12 cellular contexts compared by ENCODE assay signal in the genomic region with DNA sequence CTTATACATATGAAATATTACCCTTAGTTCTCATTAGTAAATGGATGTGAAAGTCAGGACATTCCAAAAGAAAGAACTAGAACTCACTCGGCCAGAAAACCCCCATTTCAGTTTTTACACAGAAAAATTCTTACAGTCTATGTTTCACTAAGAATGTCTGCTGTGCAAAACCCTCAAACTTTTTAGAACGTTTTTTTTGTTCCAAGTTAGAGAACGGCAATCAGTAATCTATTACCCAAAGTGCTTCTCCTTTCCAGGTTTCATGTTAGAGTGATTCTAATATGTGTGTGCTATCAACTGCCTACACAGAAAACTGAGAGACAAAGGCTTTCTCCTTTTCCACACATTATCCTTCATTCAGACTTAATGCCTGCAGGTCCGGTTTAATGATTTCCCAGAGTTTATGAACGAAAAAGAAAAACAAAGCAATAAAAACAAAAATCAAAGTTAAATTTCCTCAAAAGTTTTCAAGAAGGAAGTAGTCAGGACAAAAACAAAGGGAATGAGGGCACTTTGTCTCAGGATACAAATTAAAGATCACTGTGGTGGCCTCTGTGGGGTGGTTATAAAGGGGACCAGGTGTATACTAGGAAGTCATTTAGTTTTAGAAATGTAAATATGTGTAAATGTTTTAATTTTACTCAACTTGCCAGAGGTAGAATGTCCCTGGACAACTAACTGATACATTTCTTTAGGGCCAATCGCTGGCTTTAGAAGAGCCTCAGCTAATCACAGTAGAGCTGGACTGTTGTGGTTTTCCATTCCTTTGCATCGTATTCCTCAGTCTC. TPM values are rescaled to one million over a fixed set of nuclear protein-coding genes. Genes with fewer than 3 reads are reported as not detected.
DNase-seq lines count a peak whose midpoint lies in the region; ATAC-seq and TF ChIP-seq lines count a peak whose summit lies in the region.
"Had no signal": no experiment of that assay in that cellular context is flagged by ENCODE, and none has a peak within 500 bp of the region (broad histone marks: within the 10 kb centered on the region; RNA-seq: fewer than 3 reads in every experiment).

No MANE protein-coding gene starts in this region.

- no peak overlapping the region for H3K4me3 Mint-ChIP-seq in T-helper 2 cell treated with Interferon-gamma antibody and Interleukin-4, amounts not matched to agents 5 μg/mL and 100 μg/mL, for 36 hours

- DNase-seq in sciatic nerve (ENCODE audit: low spot score) = no peak
- DNase-seq in T-helper 2 cell treated with Interferon-gamma antibody and Interleukin-4, amounts not matched to agents 5 μg/mL and 100 μg/mL, for 36 hours (ENCODE audit: low spot score) = no peak
- no peak for DNase-seq in erythroblast (lab: John Stamatoyannopoulos, UW)
- DNase-seq in SK-N-DZ (ENCODE audit: low spot score) = no peak
- DNase-seq in left lobe of liver (ENCODE audit: low spot score) = no peak
- DNase-seq: activated CD8-positive, alpha-beta memory T cell treated with anti-CD3 and anti-CD28 coated beads for 24 hours; dermis blood vessel endothelial cell; GF-D8; left cardiac atrium had no signal

- H3K4me1 Mint-ChIP-seq in T-helper 2 cell treated with Interferon-gamma antibody and Interleukin-4, amounts not matched to agents 5 μg/mL and 100 μg/mL, for 36 hours (ENCODE audit: low read depth) = peaks cover 3% of the 10 kb centered on the region

- peak overlapping the region; percentile 34; the same call in 1 of the 2 replicates for H3K27ac ChIP-seq in VCaP

- peaks cover 1% of the 10 kb centered on the region for H3K36me3 Mint-ChIP-seq in T-helper 2 cell treated with Interferon-gamma antibody and Interleukin-4, amounts not matched to agents 5 μg/mL and 100 μg/mL, for 36 hours (ENCODE audit: low read depth)

- H3K9me3 Mint-ChIP-seq in T-helper 2 cell treated with Interferon-gamma antibody and Interleukin-4, amounts not matched to agents 5 μg/mL and 100 μg/mL, for 36 hours = no peaks in the 10 kb centered on the region

- ATAC-seq in GM19372 (IDR thresholded peaks at IDR 0.05; ENCODE audit: low read depth, unreplicated experiment) (peak; percentile 62), HG02884 (IDR thresholded peaks at IDR 0.05; ENCODE audit: unreplicated experiment) (peak; percentile 33), sciatic nerve (peak; percentile 52), left lobe of liver (no peak)

- H3K27ac Mint-ChIP-seq in T-helper 2 cell treated with Interferon-gamma antibody and Interleukin-4, amounts not matched to agents 5 μg/mL and 100 μg/mL, for 36 hours = no peak overlapping the region

- TF ChIP-seq CTCF in VCaP (conservative IDR thresholded peaks at IDR 0.05) = no peak

- intact Hi-C loops in sciatic nerve (cut with DNase I) = no loop called here

- no peak for TF ChIP-seq POLR2A in erythroblast (IDR thresholded peaks at IDR 0.05; ENCODE audit: low read length)

- peaks cover 2% of the 10 kb centered on the region for H3K27me3 Mint-ChIP-seq in T-helper 2 cell treated with Interferon-gamma antibody and Interleukin-4, amounts not matched to agents 5 μg/mL and 100 μg/mL, for 36 hours (ENCODE audit: low read depth)

RNA-seq across cellular contexts. Expression of gene SESN3, which starts 11.4 kb away (rescaled TPM):
- total RNA-seq in sciatic nerve (205 TPM), left lobe of liver (7.0 TPM)
- polyA plus RNA-seq in SK-N-DZ (2014; cell fraction: cytosol; rRNA removed) = 68.9 and 69.5 TPM in 2 replicates
- polyA plus RNA-seq in SK-N-DZ (2014; cell fraction: nucleus; rRNA removed) = 61.2 and 74.5 TPM in 2 replicates

Comparison
In these comparisons a context has a peak if more than half of its experiments do, and no peak if none do; other contexts are left out.
1. RNA of gene SESN3, which starts 11.4 kb away (total RNA-seq): 205 TPM in sciatic nerve (single experiment); 7.0 TPM in left lobe of liver (single experiment); every median in the first group is over 10 times any median in the second.